Comparison of ENCODE assay signal across 9 cellular contexts in the genomic region with DNA sequence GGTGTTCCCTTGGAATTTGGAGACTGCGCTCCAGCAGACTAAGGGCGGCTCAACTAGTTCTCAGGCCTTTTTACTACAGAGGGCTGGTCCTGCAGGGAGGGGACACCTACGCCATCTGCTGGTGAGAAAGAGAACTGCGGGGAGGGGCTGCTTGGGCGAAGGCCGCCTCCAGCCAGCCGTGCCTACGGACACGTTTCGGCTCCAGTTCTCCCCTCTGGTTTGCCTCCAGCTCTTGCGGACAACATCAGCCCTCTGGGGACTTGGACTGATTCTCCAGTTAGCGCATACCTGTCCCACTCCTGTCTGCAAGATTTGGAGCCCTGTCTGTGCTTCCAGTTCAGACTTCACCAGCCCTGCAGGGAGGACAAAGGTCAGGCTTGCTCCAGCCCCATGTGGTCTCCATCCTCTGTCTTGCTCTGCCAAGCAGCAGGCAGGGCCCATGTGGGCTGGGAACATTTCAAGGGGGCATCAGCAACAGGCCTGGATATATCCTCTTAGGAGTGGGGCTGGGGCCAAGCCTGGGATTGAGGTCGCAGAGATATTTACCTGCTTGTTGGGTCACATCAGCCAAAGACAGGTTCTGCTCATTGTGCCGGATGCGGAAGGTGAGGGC. TPM values are rescaled to one million over a fixed set of nuclear protein-coding genes. Genes with fewer than 3 reads are reported as not detected.
DNase-seq lines count a peak whose midpoint lies in the region; ATAC-seq and TF ChIP-seq lines count a peak whose summit lies in the region.
"Had no signal": no experiment of that assay in that cellular context is flagged by ENCODE, and none has a peak within 500 bp of the region (broad histone marks: within the 10 kb centered on the region; RNA-seq: fewer than 3 reads in every experiment).

No MANE protein-coding gene starts in this region.

- no peak overlapping the region for H3K4me3 Mint-ChIP-seq in osteocyte (ENCODE audit: unreplicated experiment)

- H3K9me3 ChIP-seq in SJSA1 (replicated peaks) (no peaks in the 10 kb centered on the region), gastroesophageal sphincter (no peaks in the 10 kb centered on the region), tibial nerve (no peaks in the 10 kb centered on the region)

- H3K36me3 Mint-ChIP-seq in osteocyte (ENCODE audit: unreplicated experiment), result no peaks in the 10 kb centered on the region

- no peak for TF ChIP-seq EP300 in gastroesophageal sphincter (IDR thresholded peaks at IDR 0.05)
- peak in 1 of 2 donors; percentile 42 for TF ChIP-seq EP300 in tibial nerve (IDR thresholded peaks at IDR 0.05)

- no peak overlapping the region for H3K27ac Mint-ChIP-seq in osteocyte (ENCODE audit: unreplicated experiment)

- H3K27me3 Mint-ChIP-seq in osteocyte (ENCODE audit: unreplicated experiment), result peaks cover 43% of the 10 kb centered on the region

- no peaks in the 10 kb centered on the region for H3K9me3 Mint-ChIP-seq in osteocyte (ENCODE audit: unreplicated experiment)

- H3K36me3 ChIP-seq in SJSA1, result no peaks in the 10 kb centered on the region
- no peaks in the 10 kb centered on the region for H3K36me3 ChIP-seq in gastroesophageal sphincter
- H3K36me3 ChIP-seq in tibial nerve, result no peaks in the 10 kb centered on the region

- H3K27ac ChIP-seq in SJSA1 (no peak overlapping the region), gastroesophageal sphincter (no peak overlapping the region), tibial nerve (no peak overlapping the region)

- peak; percentile 56 for DNase-seq in COR-L47 (lab: John Stamatoyannopoulos, UW)
- peak; percentile 65 for DNase-seq in M059J (ENCODE audit: low read depth)
- peak; percentile 71 to 83 for DNase-seq in SJSA1 (ENCODE audit: low read depth in 1 of 2, low spot score in 2 of 2)
- DNase-seq in activated effector memory CD4-positive, alpha-beta T cell treated with anti-CD3 and anti-CD28 coated beads, Interleukin-2, amount 50 U/mL, for 16 hours, result peak; percentile 96
- peak; percentile 96 for DNase-seq in osteocyte (ENCODE audit: extremely low spot score, unreplicated experiment)
- peak; percentile 88 to 97 for DNase-seq in tibial nerve (ENCODE audit: low spot score in 2 of 2)

- peaks cover 9% of the 10 kb centered on the region for H3K4me1 ChIP-seq in SJSA1 (replicated peaks)
- H3K4me1 ChIP-seq in gastroesophageal sphincter, result peaks cover 0 to 22% (median 4%) of the 10 kb centered on the region in 3 donors
- H3K4me1 ChIP-seq in tibial nerve, result peaks cover 0 to 22% (median 2%) of the 10 kb centered on the region in 4 donors

- H3K4me1 Mint-ChIP-seq in osteocyte (ENCODE audit: unreplicated experiment), result peaks cover 10% of the 10 kb centered on the region

- TF ChIP-seq CTCF in gastroesophageal sphincter (IDR thresholded peaks at IDR 0.05), result peak; percentile 97 to 100 (median 99)
- peak; percentile 96 for TF ChIP-seq CTCF in osteocyte (IDR thresholded peaks at IDR 0.05)
- TF ChIP-seq CTCF in tibial nerve (IDR thresholded peaks at IDR 0.05), result peak; percentile 94 to 100 (median 99)

- no peak overlapping the region for H3K4me3 ChIP-seq in SJSA1
- H3K4me3 ChIP-seq in gastroesophageal sphincter, result no peak overlapping the region
- H3K4me3 ChIP-seq in tibial nerve, result no peak overlapping the region

- WGBS in gastroesophageal sphincter (ENCODE audit: low coverage in 1 of 2), 2 donors, result 0 to 67% methylated on average over 3 to 10 of the region's 15 CpGs
- WGBS in tibial nerve, 2 donors, result 12 to 26% methylated on average over 10 to 13 of the region's 15 CpGs

- no peak for TF ChIP-seq POLR2A in gastroesophageal sphincter (IDR thresholded peaks at IDR 0.05)
- no peak for TF ChIP-seq POLR2A in tibial nerve (IDR thresholded peaks at IDR 0.05)

- H3K27me3 ChIP-seq in SJSA1 (replicated peaks) (peaks cover 18% of the 10 kb centered on the region; the same call in 1 of the 2 replicates), gastroesophageal sphincter (peaks cover 43% of the 10 kb centered on the region), tibial nerve (peaks cover 0 to 24% of the 10 kb centered on the region in 2 donors)

- peak; percentile 56 for ATAC-seq in GM21528 (IDR thresholded peaks at IDR 0.05; ENCODE audit: low FRiP score, unreplicated experiment)
- ATAC-seq in gastroesophageal sphincter, result peak; percentile 71

RNA-seq across cellular contexts. Expression of gene PTPRN, which starts 10.3 kb away (rescaled TPM):
- 1.1 and 1.7 TPM in 2 replicates for total RNA-seq in M059J (2014; rRNA removed; shearing (Covaris generic))
- total RNA-seq in SJSA1 (2014; rRNA removed; shearing (Covaris generic)), result 4.2 and 4.9 TPM in 2 replicates
- total RNA-seq in gastroesophageal sphincter (1 to 10 TPM in 2 of 4 donors, under 1 TPM in 1, not detected in 1; 0.58 to 3.0 (median 1.9) TPM), osteocyte (0.24 TPM in 1 of 2 replicates, not detected in the other), tibial nerve (not detected)

RNA-seq across cellular contexts. Expression of gene DNAJB2, which starts 19.7 kb away (rescaled TPM):
- total RNA-seq in M059J (2014; rRNA removed; shearing (Covaris generic)), result 33.2 and 45.9 TPM in 2 replicates
- total RNA-seq in SJSA1 (2014; rRNA removed; shearing (Covaris generic)), result 35.5 and 57.8 TPM in 2 replicates
- 10 to 100 TPM; 45.3 to 76.1 (median 54.9) TPM for total RNA-seq in gastroesophageal sphincter
- 38.6 and 43.3 TPM in 2 replicates for total RNA-seq in osteocyte
- 100 to 1,000 TPM in 3 of 4 donors, 10 to 100 TPM in 1; 95.7 to 106 (median 102) TPM for total RNA-seq in tibial nerve

RNA-seq across cellular contexts. Expression of gene RESP18, which starts 33.7 kb away (rescaled TPM):
- not detected in 2 replicates for total RNA-seq in M059J (2014; rRNA removed; shearing (Covaris generic))
- total RNA-seq in SJSA1 (2014; rRNA removed; shearing (Covaris generic)), result not detected in 2 replicates
- not detected for total RNA-seq in gastroesophageal sphincter
- not detected in 2 replicates for total RNA-seq in osteocyte
- not detected for total RNA-seq in tibial nerve
- total RNA-seq: activated CD8-positive, alpha-beta memory T cell treated with anti-CD3 and anti-CD28 coated beads for 36 hours had no signal

RNA-seq across cellular contexts. Expression of gene TUBA4A, which starts 45.1 kb away (rescaled TPM):
- 105 and 129 TPM in 2 replicates for total RNA-seq in M059J (2014; rRNA removed; shearing (Covaris generic))
- 0.45 TPM in 1 of 2 replicates, not detected in the other for total RNA-seq in SJSA1 (2014; rRNA removed; shearing (Covaris generic))
- total RNA-seq in gastroesophageal sphincter, result 10 to 100 TPM; 33.2 to 89.3 (median 56.2) TPM
- 6.9 and 7.9 TPM in 2 replicates for total RNA-seq in osteocyte
- 10 to 100 TPM in 1 of 4 donors, 1 to 10 TPM in 3; 8.0 to 24.6 (median 9.4) TPM for total RNA-seq in tibial nerve

RNA-seq across cellular contexts. Expression of gene TUBA4B, which starts 45.8 kb away (rescaled TPM):
- not detected in 2 replicates for total RNA-seq in M059J (2014; rRNA removed; shearing (Covaris generic))
- not detected in 2 replicates for total RNA-seq in SJSA1 (2014; rRNA removed; shearing (Covaris generic))
- not detected for total RNA-seq in gastroesophageal sphincter
- not detected in 2 replicates for total RNA-seq in osteocyte
- not detected for total RNA-seq in tibial nerve
- total RNA-seq: activated CD8-positive, alpha-beta memory T cell treated with anti-CD3 and anti-CD28 coated beads for 36 hours had no signal
